In the genomic region with DNA sequence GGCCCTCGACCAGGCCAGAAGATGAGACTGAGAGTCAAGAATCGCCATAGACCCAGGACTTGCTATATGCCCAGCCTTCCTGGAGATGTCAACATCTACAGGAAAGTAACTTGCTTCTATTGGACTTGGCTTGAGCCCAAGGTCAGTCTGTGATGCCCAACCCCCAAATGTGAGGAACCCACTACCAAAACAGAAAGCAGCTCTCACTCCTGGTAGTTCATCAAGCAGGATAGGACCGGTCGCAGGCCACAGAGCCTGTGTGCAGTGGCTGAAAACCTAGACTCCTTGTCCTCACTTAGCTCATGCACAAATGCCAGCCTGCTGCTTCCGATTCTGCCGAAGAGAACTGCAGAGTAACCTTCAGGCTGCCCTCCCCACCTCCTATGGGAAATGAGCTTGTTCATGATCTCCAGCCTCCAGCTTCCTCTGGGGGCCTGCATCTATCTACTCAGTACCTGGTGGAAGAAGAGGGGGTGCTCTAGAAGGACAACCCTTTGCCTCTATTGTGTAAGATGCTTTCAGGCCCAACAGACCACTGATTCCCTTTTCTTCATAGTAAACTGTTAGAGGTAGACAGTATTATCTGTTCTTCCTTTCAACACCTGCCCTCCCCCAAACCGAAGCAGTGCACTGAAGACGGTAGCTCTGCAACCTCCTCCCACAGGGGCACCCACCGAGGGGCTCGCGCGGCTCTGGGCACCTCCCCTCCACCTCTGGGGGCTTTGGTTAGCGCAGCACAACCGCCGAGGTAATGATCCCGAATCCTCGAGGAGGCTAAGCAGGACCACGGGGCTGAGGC, we compare ENCODE assay signal across 1 cellular context.
TF ChIP-seq lines count a peak whose summit lies in the region.

No MANE protein-coding gene starts in this region.

TF ChIP-seq in HEK293, 187 proteins besides CTCF, POLR2A, EP300 and RAD21 (continued from another document and continues in another):
- 0 out of 2 replicates have a peak, but pooled peaks have one; percentile 19 for TF ChIP-seq ZNF341 (tag by site-specific recombination; IDR thresholded peaks at IDR 0.05; ENCODE audit: low read depth)
- TF ChIP-seq ZNF548 (tag by site-specific recombination; IDR thresholded peaks at IDR 0.05), result no peak
- TF ChIP-seq ZEB2 (tag by site-specific recombination; IDR thresholded peaks at IDR 0.05), result 0 out of 2 replicates have a peak, but pooled peaks have one; percentile 17
- no peak for TF ChIP-seq BCL11B (tag by site-specific recombination; IDR thresholded peaks at IDR 0.05; ENCODE audit: low read depth)
- no peak for TF ChIP-seq TSHZ1 (tag by site-specific recombination; IDR thresholded peaks at IDR 0.05; ENCODE audit: borderline replicate concordance)
- no peak for TF ChIP-seq ZNF174 (tag by site-specific recombination; IDR thresholded peaks at IDR 0.05)
- TF ChIP-seq AEBP2 (tag by site-specific recombination; IDR thresholded peaks at IDR 0.05; ENCODE audit: borderline replicate concordance), result no peak
- TF ChIP-seq ZNF114 (tag by site-specific recombination; IDR thresholded peaks at IDR 0.05), result no peak
- no peak for TF ChIP-seq REPIN1 (tag by site-specific recombination; IDR thresholded peaks at IDR 0.05; ENCODE audit: low read depth)
- TF ChIP-seq, protein P1, sequence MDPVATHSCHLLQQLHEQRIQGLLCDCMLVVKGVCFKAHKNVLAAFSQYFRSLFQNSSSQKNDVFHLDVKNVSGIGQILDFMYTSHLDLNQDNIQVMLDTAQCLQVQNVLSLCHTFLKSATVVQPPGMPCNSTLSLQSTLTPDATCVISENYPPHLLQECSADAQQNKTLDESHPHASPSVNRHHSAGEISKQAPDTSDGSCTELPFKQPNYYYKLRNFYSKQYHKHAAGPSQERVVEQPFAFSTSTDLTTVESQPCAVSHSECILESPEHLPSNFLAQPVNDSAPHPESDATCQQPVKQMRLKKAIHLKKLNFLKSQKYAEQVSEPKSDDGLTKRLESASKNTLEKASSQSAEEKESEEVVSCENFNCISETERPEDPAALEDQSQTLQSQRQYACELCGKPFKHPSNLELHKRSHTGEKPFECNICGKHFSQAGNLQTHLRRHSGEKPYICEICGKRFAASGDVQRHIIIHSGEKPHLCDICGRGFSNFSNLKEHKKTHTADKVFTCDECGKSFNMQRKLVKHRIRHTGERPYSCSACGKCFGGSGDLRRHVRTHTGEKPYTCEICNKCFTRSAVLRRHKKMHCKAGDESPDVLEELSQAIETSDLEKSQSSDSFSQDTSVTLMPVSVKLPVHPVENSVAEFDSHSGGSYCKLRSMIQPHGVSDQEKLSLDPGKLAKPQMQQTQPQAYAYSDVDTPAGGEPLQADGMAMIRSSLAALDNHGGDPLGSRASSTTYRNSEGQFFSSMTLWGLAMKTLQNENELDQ (tag by site-specific recombination; IDR thresholded peaks at IDR 0.05; ENCODE audit: low read depth), result no peak
- TF ChIP-seq ZNF830 (tag by site-specific recombination; IDR thresholded peaks at IDR 0.05; ENCODE audit: low read depth), result no peak
- TF ChIP-seq ZNF433 (tag by site-specific recombination; IDR thresholded peaks at IDR 0.05; ENCODE audit: low read depth), result no peak
- TF ChIP-seq, protein P2, sequence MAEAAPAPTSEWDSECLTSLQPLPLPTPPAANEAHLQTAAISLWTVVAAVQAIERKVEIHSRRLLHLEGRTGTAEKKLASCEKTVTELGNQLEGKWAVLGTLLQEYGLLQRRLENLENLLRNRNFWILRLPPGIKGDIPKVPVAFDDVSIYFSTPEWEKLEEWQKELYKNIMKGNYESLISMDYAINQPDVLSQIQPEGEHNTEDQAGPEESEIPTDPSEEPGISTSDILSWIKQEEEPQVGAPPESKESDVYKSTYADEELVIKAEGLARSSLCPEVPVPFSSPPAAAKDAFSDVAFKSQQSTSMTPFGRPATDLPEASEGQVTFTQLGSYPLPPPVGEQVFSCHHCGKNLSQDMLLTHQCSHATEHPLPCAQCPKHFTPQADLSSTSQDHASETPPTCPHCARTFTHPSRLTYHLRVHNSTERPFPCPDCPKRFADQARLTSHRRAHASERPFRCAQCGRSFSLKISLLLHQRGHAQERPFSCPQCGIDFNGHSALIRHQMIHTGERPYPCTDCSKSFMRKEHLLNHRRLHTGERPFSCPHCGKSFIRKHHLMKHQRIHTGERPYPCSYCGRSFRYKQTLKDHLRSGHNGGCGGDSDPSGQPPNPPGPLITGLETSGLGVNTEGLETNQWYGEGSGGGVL (tag by site-specific recombination; IDR thresholded peaks at IDR 0.05), result no peak
- TF ChIP-seq ZNF837 (tag by site-specific recombination; IDR thresholded peaks at IDR 0.05), result no peak
- TF ChIP-seq ZBTB20 (tag by site-specific recombination; IDR thresholded peaks at IDR 0.05), result peak; percentile 6; the same call in 1 of the 2 replicates
- TF ChIP-seq ZNF26 (tag by site-specific recombination; IDR thresholded peaks at IDR 0.05), result no peak
- TF ChIP-seq PRDM10 (tag by site-specific recombination; IDR thresholded peaks at IDR 0.05), result no peak
- no peak for TF ChIP-seq ZNF549 (tag by site-specific recombination; IDR thresholded peaks at IDR 0.05)
- TF ChIP-seq ZSCAN16 (tag by site-specific recombination; IDR thresholded peaks at IDR 0.05), result no peak
- TF ChIP-seq, protein P3, sequence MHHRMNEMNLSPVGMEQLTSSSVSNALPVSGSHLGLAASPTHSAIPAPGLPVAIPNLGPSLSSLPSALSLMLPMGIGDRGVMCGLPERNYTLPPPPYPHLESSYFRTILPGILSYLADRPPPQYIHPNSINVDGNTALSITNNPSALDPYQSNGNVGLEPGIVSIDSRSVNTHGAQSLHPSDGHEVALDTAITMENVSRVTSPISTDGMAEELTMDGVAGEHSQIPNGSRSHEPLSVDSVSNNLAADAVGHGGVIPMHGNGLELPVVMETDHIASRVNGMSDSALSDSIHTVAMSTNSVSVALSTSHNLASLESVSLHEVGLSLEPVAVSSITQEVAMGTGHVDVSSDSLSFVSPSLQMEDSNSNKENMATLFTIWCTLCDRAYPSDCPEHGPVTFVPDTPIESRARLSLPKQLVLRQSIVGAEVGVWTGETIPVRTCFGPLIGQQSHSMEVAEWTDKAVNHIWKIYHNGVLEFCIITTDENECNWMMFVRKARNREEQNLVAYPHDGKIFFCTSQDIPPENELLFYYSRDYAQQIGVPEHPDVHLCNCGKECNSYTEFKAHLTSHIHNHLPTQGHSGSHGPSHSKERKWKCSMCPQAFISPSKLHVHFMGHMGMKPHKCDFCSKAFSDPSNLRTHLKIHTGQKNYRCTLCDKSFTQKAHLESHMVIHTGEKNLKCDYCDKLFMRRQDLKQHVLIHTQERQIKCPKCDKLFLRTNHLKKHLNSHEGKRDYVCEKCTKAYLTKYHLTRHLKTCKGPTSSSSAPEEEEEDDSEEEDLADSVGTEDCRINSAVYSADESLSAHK (tag by site-specific recombination; IDR thresholded peaks at IDR 0.05), result no peak
- 0 out of 2 replicates have a peak, but pooled peaks have one; percentile 30 for TF ChIP-seq ZBTB17 (tag by site-specific recombination; IDR thresholded peaks at IDR 0.05)
- TF ChIP-seq ZBTB8A (tag by site-specific recombination; IDR thresholded peaks at IDR 0.05), result no peak; the same call in 1 of the 2 replicates
- TF ChIP-seq ZNF221 (tag by site-specific recombination; IDR thresholded peaks at IDR 0.05; ENCODE audit: borderline replicate concordance), result no peak
- no peak for TF ChIP-seq ZNF157 (tag by site-specific recombination; IDR thresholded peaks at IDR 0.05)
- TF ChIP-seq ZNF280D (tag by site-specific recombination; IDR thresholded peaks at IDR 0.05), result no peak
- TF ChIP-seq, protein P4, sequence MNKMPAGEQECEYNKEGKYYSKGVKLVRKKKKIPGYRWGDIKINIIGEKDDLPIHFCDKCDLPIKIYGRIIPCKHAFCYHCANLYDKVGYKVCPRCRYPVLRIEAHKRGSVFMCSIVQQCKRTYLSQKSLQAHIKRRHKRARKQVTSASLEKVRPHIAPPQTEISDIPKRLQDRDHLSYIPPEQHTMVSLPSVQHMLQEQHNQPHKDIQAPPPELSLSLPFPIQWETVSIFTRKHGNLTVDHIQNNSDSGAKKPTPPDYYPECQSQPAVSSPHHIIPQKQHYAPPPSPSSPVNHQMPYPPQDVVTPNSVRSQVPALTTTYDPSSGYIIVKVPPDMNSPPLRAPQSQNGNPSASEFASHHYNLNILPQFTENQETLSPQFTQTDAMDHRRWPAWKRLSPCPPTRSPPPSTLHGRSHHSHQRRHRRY (tag by site-specific recombination; IDR thresholded peaks at IDR 0.05), result no peak
- TF ChIP-seq SALL2 (tag by site-specific recombination; IDR thresholded peaks at IDR 0.05; ENCODE audit: borderline replicate concordance), result no peak
